Comparison of ENCODE assay signal across 19 cellular contexts in genomic region chr10:121455377-121455776, GRCh38.
A peak's percentile ranks its signal among the peaks of the same experiment; 100 is the strongest.
DNase-seq lines count a peak whose midpoint lies in the region; ATAC-seq and TF ChIP-seq lines count a peak whose summit lies in the region.
"Had no signal": no experiment of that assay in that cellular context is flagged by ENCODE, and none has a peak within 500 bp of the region (broad histone marks: within the 10 kb centered on the region; RNA-seq: fewer than 3 reads in every experiment).

No MANE protein-coding gene starts in this region.

- no peak for ATAC-seq in HG03457 (IDR thresholded peaks at IDR 0.05; ENCODE audit: unreplicated experiment)

- TF ChIP-seq EP300 in SK-N-SH (IDR thresholded peaks at IDR 0.05; ENCODE audit: borderline replicate concordance in 1 of 2, low read depth in 1 of 2, low read length in 1 of 2): peak in 1 of 2 experiments; percentile 71; a peak in 1 of 4 replicates

- H3K36me3 ChIP-seq in SK-N-SH (replicated peaks in 1 of 2; ENCODE audit: control insufficient read depth in 1 of 2, insufficient read depth in 2 of 2, low read length in 1 of 2) (no peaks in the 10 kb centered on the region), hepatocyte (replicated peaks; ENCODE audit: insufficient read depth, low read depth) (no peaks in the 10 kb centered on the region)
- H3K36me3 ChIP-seq: SJCRH30 had no signal

- H3K27me3 Mint-ChIP-seq in progenitor cell of endocrine pancreas: peaks cover 3% of the 10 kb centered on the region
- H3K27me3 Mint-ChIP-seq: B cell had no signal

- CTCF ChIA-PET in SK-N-SH (lab: Yijun Ruan, JAX): interaction anchor here (0.6 to 1.4 kb wide), 2 partner anchors 154 to 773 kb away, joined by 3 read pairs; no protein-coding TSS in a partner anchor

- H3K36me3 Mint-ChIP-seq in progenitor cell of endocrine pancreas (ENCODE audit: insufficient read depth): no peaks in the 10 kb centered on the region

- peak; percentile 37 for TF ChIP-seq RAD21 in SK-N-SH (IDR thresholded peaks at IDR 0.05; ENCODE audit: low read length)

- DNase-seq in EH (ENCODE audit: low read depth) (peak; percentile 12), SK-N-SH (peak; percentile 62), hepatocyte (ENCODE audit: low spot score) (peak; percentile 26), progenitor cell of endocrine pancreas (ENCODE audit: low spot score, unreplicated experiment) (no peak), AML-193 (lab: John Stamatoyannopoulos, UW) (no peak), SW 1271 (lab: John Stamatoyannopoulos, UW) (no peak)
- DNase-seq: H9, KBM-7, MM.1S, NCI-H1048, NCI-H1436, NCI-H1930, NCI-H2227 treated with DMSO at 0.1 percent for 48 hours, NCI-H510A, NCI-H748 treated with DMSO at 0.1 percent for 48 hours, SJCRH30 had no signal

- no peak overlapping the region for H3K4me3 ChIP-seq in SK-N-SH (ENCODE audit: low read depth in 2 of 2, low read length in 1 of 2)
- H3K4me3 ChIP-seq in hepatocyte: no peak overlapping the region
- H3K4me3 ChIP-seq: SJCRH30 had no signal

- peak overlapping the region; percentile 80 for H3K27ac Mint-ChIP-seq in progenitor cell of endocrine pancreas
- H3K27ac Mint-ChIP-seq: B cell, H9 had no signal

- no peaks in the 10 kb centered on the region for H3K79me2 ChIP-seq in SK-N-SH (ENCODE audit: insufficient read depth)
- H3K79me2 ChIP-seq in hepatocyte: no peaks in the 10 kb centered on the region

- H3K27me3 ChIP-seq in SK-N-SH (ENCODE audit: insufficient read depth) (no peaks in the 10 kb centered on the region), hepatocyte (no peaks in the 10 kb centered on the region)
- H3K27me3 ChIP-seq: SJCRH30 had no signal

- no peak overlapping the region for H3K4me3 Mint-ChIP-seq in progenitor cell of endocrine pancreas (ENCODE audit: low read depth)
- H3K4me3 Mint-ChIP-seq: B cell, H9 had no signal

- 21% methylated on average over 5 of the region's 5 CpGs for WGBS in SK-N-SH (ENCODE audit: low lambda C conversion rate)
- 31% methylated on average over 5 of the region's 5 CpGs for WGBS in hepatocyte (ENCODE audit: low lambda C conversion rate, missing lambda C conversion rate)

- H3K9me2 ChIP-seq in SK-N-SH: no peaks in the 10 kb centered on the region
- no peaks in the 10 kb centered on the region for H3K9me2 ChIP-seq in hepatocyte (replicated peaks; ENCODE audit: insufficient read depth)

- H3K27ac ChIP-seq in SK-N-SH (ENCODE audit: low read depth in 2 of 2, low read length in 1 of 2) (peak overlapping the region in 1 of 2 experiments; percentile 22; a peak in 1 of 4 replicates), hepatocyte (peak overlapping the region; percentile 58)
- H3K27ac ChIP-seq: HL-60, SJCRH30 had no signal

- H4K20me1 ChIP-seq in SK-N-SH (ENCODE audit: insufficient read depth) (no peaks in the 10 kb centered on the region), hepatocyte (ENCODE audit: insufficient read depth, poor library complexity, severe bottlenecking) (no peaks in the 10 kb centered on the region)

- H3K4me1 ChIP-seq in SK-N-SH (ENCODE audit: control insufficient read depth in 1 of 2, insufficient read depth in 2 of 2, low read depth in 1 of 2, low read length in 1 of 2): peaks cover 0 to 15% of the 10 kb centered on the region in 2 experiments; a peak in 2 of 4 replicates
- peaks cover 26% of the 10 kb centered on the region for H3K4me1 ChIP-seq in hepatocyte (ENCODE audit: insufficient read depth)

- H3K9me3 Mint-ChIP-seq in progenitor cell of endocrine pancreas (ENCODE audit: low read depth): peaks cover 3% of the 10 kb centered on the region
- H3K9me3 Mint-ChIP-seq: H9 had no signal

- H3K4me1 Mint-ChIP-seq in progenitor cell of endocrine pancreas (ENCODE audit: low read depth): peaks cover 36% of the 10 kb centered on the region
- H3K4me1 Mint-ChIP-seq: B cell had no signal

- no peaks in the 10 kb centered on the region for H3K9me3 ChIP-seq in SK-N-SH
- no peaks in the 10 kb centered on the region for H3K9me3 ChIP-seq in hepatocyte (ENCODE audit: low read depth)
- H3K9me3 ChIP-seq: SJCRH30 had no signal

- TF ChIP-seq CTCF in SK-N-SH (IDR thresholded peaks at IDR 0.05) (no peak), hepatocyte (IDR thresholded peaks at IDR 0.05; ENCODE audit: poor library complexity) (no peak), progenitor cell of endocrine pancreas (IDR thresholded peaks at IDR 0.05; ENCODE audit: unreplicated experiment) (no peak)

- H2AFZ ChIP-seq in SK-N-SH (ENCODE audit: low read depth) (no peak overlapping the region), hepatocyte (no peak overlapping the region)

- no peaks in the 10 kb centered on the region for H3F3A ChIP-seq in SK-N-SH (replicated peaks; ENCODE audit: insufficient read depth)

- H3K9ac ChIP-seq in SK-N-SH: no peak overlapping the region

- H3K4me2 ChIP-seq in SK-N-SH (no peak overlapping the region), hepatocyte (peak overlapping the region; percentile 15)

- POLR2A ChIA-PET in SK-N-SH (lab: Yijun Ruan, JAX): no interaction called here

TF ChIP-seq in SK-N-SH, 30 proteins besides CTCF, POLR2A, EP300 and RAD21:
- no peak for TF ChIP-seq RXRA (IDR thresholded peaks at IDR 0.05; ENCODE audit: borderline replicate concordance, low read depth)
- TF ChIP-seq RCOR1 (IDR thresholded peaks at IDR 0.05; ENCODE audit: low read length): peak; percentile 57; the same call in 1 of the 2 replicates
- TF ChIP-seq USF1 (IDR thresholded peaks at IDR 0.05; ENCODE audit: borderline replicate concordance, low read depth): no peak
- no peak for TF ChIP-seq CHD2 (IDR thresholded peaks at IDR 0.05; ENCODE audit: low read length, partially characterized antibody)
- TF ChIP-seq FOXJ3 (CRISPR knock-in tag; IDR thresholded peaks at IDR 0.05): peak; percentile 80; the same call in 1 of the 2 replicates
- peak; percentile 98 for TF ChIP-seq GATA2 (CRISPR knock-in tag; IDR thresholded peaks at IDR 0.05)
- TF ChIP-seq USF2 (IDR thresholded peaks at IDR 0.05; ENCODE audit: borderline replicate concordance, low read depth, low read length): no peak
- TF ChIP-seq RFX5 (IDR thresholded peaks at IDR 0.05; ENCODE audit: low read length): peak; percentile 60; the same call in 1 of the 2 replicates

Comparison
In these comparisons a context has a peak if more than half of its experiments do, and no peak if none do; other contexts are left out.
1. DNase-seq: peak in EH (single experiment), SK-N-SH (single experiment) and hepatocyte (single experiment); none in progenitor cell of endocrine pancreas (single experiment), AML-193 (0 of 2) and SW 1271 (0 of 2).